9 cellular contexts compared by ENCODE assay signal in genomic region chr18:58135170-58135569, GRCh38.
DNase-seq lines count a peak whose midpoint lies in the region; ATAC-seq, FAIRE-seq and TF ChIP-seq lines count a peak whose summit lies in the region.
"Had no signal": no experiment of that assay in that cellular context is flagged by ENCODE, and none has a peak within 500 bp of the region (broad histone marks: within the 10 kb centered on the region; RNA-seq: fewer than 3 reads in every experiment).

No MANE protein-coding gene starts in this region.

- no peak overlapping the region for H2BK15ac ChIP-seq in H1 (ENCODE audit: low read length)

- 0 out of 2 replicates have a peak overlapping the region, but pooled peaks have one; percentile 2 for H2AK5ac ChIP-seq in H1 (ENCODE audit: low read depth, low read length)

- H2BK12ac ChIP-seq in H1 (ENCODE audit: low read depth, low read length): no peak overlapping the region

- no peak for TF ChIP-seq RAD21 in H1 (IDR thresholded peaks at IDR 0.05 in 1 of 2, conservative IDR thresholded peaks at IDR 0.05 in 1 of 2; ENCODE audit: low read depth in 2 of 2, low read length in 2 of 2)

- WGBS in H1 (ENCODE audit: extremely low coverage in 1 of 2, insufficient coverage in 1 of 2, insufficient read length in 1 of 2, insufficient replicate concordance in 2 of 2, low coverage in 1 of 2, low lambda C conversion rate in 2 of 2, missing lambda C conversion rate in 1 of 2), 2 experiments: 81 to 100% methylated on average over 2 to 5 of the region's 5 CpGs
- WGBS in transverse colon (ENCODE audit: low coverage in 1 of 2), 2 donors: 59 to 64% methylated on average over 5 of the region's 5 CpGs

- no peak overlapping the region for H2AFZ ChIP-seq in H1 (ENCODE audit: low read length)

- no peak for FAIRE-seq in H1 (lab: Jason Lieb, UNC)

- CTCF ChIA-PET in activated CD8-positive, alpha-beta memory T cell treated with anti-CD3 and anti-CD28 coated beads, Interleukin-2, amount 10 ng/mL, durations not matched to agents 7 days and 5 days (lab: Charles Lee): interaction anchor here (1.0 to 3.3 kb wide), 5 partner anchors 11 to 253 kb away, joined by 3 to 14 read pairs (median 10); partner anchors contain the start of gene NEDD4L
- CTCF ChIA-PET in H1 (lab: Charles Lee; ENCODE audit: partially characterized antibody): interaction anchor here (0.6 to 4.8 kb wide), 35 partner anchors 9 to 1043 kb away, joined by 3 to 45 read pairs (median 5); partner anchors contain the start of gene NEDD4L
- CTCF ChIA-PET in HEK293T (lab: Yijun Ruan, JAX): interaction anchor here (1.0 to 3.0 kb wide), 6 partner anchors 9 to 176 kb away, joined by 4 to 6 read pairs (median 4); no protein-coding TSS in a partner anchor

- in situ Hi-C loops in transverse colon (cut with MboI; ENCODE audit: low pct_ligation_motif_present in 1 of 4, low pct_unique_long_range_greater_than_20kb in 1 of 4, low sequenced_read_pairs in 3 of 4): no loop called here

- peaks cover 0 to 9% of the 10 kb centered on the region in 2 experiments for H4K20me1 ChIP-seq in H1 (replicated peaks in 1 of 2; ENCODE audit: control insufficient read depth in 1 of 2, insufficient read depth in 2 of 2, low read length in 2 of 2)

- H3K14ac ChIP-seq in H1 (ENCODE audit: insufficient read length): no peak overlapping the region

- no peaks in the 10 kb centered on the region for H3K9me3 Mint-ChIP-seq in activated CD8-positive, alpha-beta memory T cell treated with anti-CD3 and anti-CD28 coated beads, Interleukin-2, amount 10 ng/mL, durations not matched to agents 7 days and 5 days (ENCODE audit: low read depth)

- peak; percentile 20 for ATAC-seq in activated CD8-positive, alpha-beta memory T cell treated with anti-CD3 and anti-CD28 coated beads, Interleukin-2, amount 10 ng/mL, durations not matched to agents 7 days and 5 days

- H2BK20ac ChIP-seq in H1 (ENCODE audit: low read length): no peak overlapping the region

- no peaks in the 10 kb centered on the region for H3K9me3 ChIP-seq in H1 (ENCODE audit: insufficient read depth in 2 of 2, low read depth in 1 of 2, low read length in 1 of 2)
- no peaks in the 10 kb centered on the region for H3K9me3 ChIP-seq in transverse colon

- peaks cover 9% of the 10 kb centered on the region for H3K4me1 Mint-ChIP-seq in activated CD8-positive, alpha-beta memory T cell treated with anti-CD3 and anti-CD28 coated beads, Interleukin-2, amount 10 ng/mL, durations not matched to agents 7 days and 5 days

- H3K27ac ChIP-seq in H1 (ENCODE audit: low read depth, low read length) (no peak overlapping the region), transverse colon (no peak overlapping the region)
- H3K27ac ChIP-seq: epithelial cell of prostate had no signal

- H3K18ac ChIP-seq in H1 (ENCODE audit: extremely low read depth, low read length): no peak overlapping the region

- H3K9ac ChIP-seq in H1 (replicated peaks in 1 of 4; ENCODE audit: extremely low read depth in 1 of 4, low read depth in 3 of 4, low read length in 3 of 4): no peak overlapping the region

- H3K27me3 ChIP-seq in H1 (replicated peaks in 1 of 4; ENCODE audit: control insufficient read depth in 3 of 4, extremely low read depth in 1 of 4, insufficient read depth in 3 of 4, low read length in 3 of 4): no peaks in the 10 kb centered on the region
- H3K27me3 ChIP-seq in transverse colon: no peaks in the 10 kb centered on the region

- no peak overlapping the region for H4K5ac ChIP-seq in H1 (ENCODE audit: insufficient read length, low read depth, low read length)

- peaks cover 4 to 70% of the 10 kb centered on the region in 2 experiments; a peak in 3 of 4 replicates for H3K79me2 ChIP-seq in H1 (ENCODE audit: control insufficient read depth in 1 of 2, insufficient read depth in 2 of 2, low read length in 2 of 2)

- peaks cover 2 to 15% (median 8%) of the 10 kb centered on the region in 4 experiments; a peak in 5 of 7 replicates for H3K4me1 ChIP-seq in H1 (replicated peaks in 1 of 4; ENCODE audit: control insufficient read depth in 3 of 4, insufficient read depth in 4 of 4, low read length in 3 of 4)
- peaks cover 0 to 11% (median 4%) of the 10 kb centered on the region in 4 donors for H3K4me1 ChIP-seq in transverse colon

- no peak overlapping the region for H3K4ac ChIP-seq in H1 (replicated peaks; ENCODE audit: insufficient read length, low read depth, low read length)

- H4K8ac ChIP-seq in H1 (ENCODE audit: extremely low read depth, insufficient read depth, low read length): no peak overlapping the region

- H3K23me2 ChIP-seq in H1 (ENCODE audit: low read depth, low read length): peaks cover 3% of the 10 kb centered on the region; the same call in 1 of the 2 replicates

- no peak overlapping the region for H3K4me3 Mint-ChIP-seq in activated CD8-positive, alpha-beta memory T cell treated with anti-CD3 and anti-CD28 coated beads, Interleukin-2, amount 10 ng/mL, durations not matched to agents 7 days and 5 days

- TF ChIP-seq EP300 in H1 (IDR thresholded peaks at IDR 0.05; ENCODE audit: borderline replicate concordance in 1 of 2, low read depth in 2 of 2, low read length in 2 of 2) (no peak), transverse colon (IDR thresholded peaks at IDR 0.05; ENCODE audit: low read depth) (no peak)

- POLR2A ChIA-PET in H1 (lab: Charles Lee; ENCODE audit: partially characterized antibody): interaction anchor here (1.0 to 3.1 kb wide), 3 partner anchors 54 to 92 kb away, joined by 3 to 9 read pairs (median 4); partner anchors contain the start of gene NEDD4L
- POLR2A ChIA-PET in HEK293T (lab: Yijun Ruan, JAX): no interaction called here

- H3K79me1 ChIP-seq in H1 (ENCODE audit: low read depth, low read length): peaks cover 18% of the 10 kb centered on the region

- intact Hi-C loops in transverse colon (cut with DNase I; ENCODE audit: low total_unique reads) (no loop called here), cardiac septum (cut with DNase I) (loop anchor here (5.0 kb wide), 3 partner anchors 47 to 187 kb away; no protein-coding TSS in a partner anchor)

- no peak overlapping the region for H3K23ac ChIP-seq in H1 (ENCODE audit: insufficient read length)

- H4K91ac ChIP-seq in H1 (replicated peaks; ENCODE audit: insufficient read length, low read length): no peak overlapping the region

- H3K36me3 Mint-ChIP-seq in activated CD8-positive, alpha-beta memory T cell treated with anti-CD3 and anti-CD28 coated beads, Interleukin-2, amount 10 ng/mL, durations not matched to agents 7 days and 5 days: no peaks in the 10 kb centered on the region

- H3K36me3 ChIP-seq in H1 (ENCODE audit: control insufficient read depth in 2 of 4, insufficient read depth in 4 of 4, low read length in 3 of 4): no peaks in the 10 kb centered on the region
- no peaks in the 10 kb centered on the region for H3K36me3 ChIP-seq in transverse colon

- H2BK5ac ChIP-seq in H1 (ENCODE audit: low read depth, low read length): no peak overlapping the region

- H2BK120ac ChIP-seq in H1 (replicated peaks; ENCODE audit: low read depth, low read length): no peak overlapping the region

- peaks cover 4% of the 10 kb centered on the region for H3K27me3 Mint-ChIP-seq in activated CD8-positive, alpha-beta memory T cell treated with anti-CD3 and anti-CD28 coated beads, Interleukin-2, amount 10 ng/mL, durations not matched to agents 7 days and 5 days

- TF ChIP-seq CTCF in H1 (IDR thresholded peaks at IDR 0.05; ENCODE audit: control extremely low read depth in 1 of 3, insufficient read depth in 1 of 3, low read depth in 1 of 3, low read length in 3 of 3) (no peak), transverse colon (IDR thresholded peaks at IDR 0.05) (no peak)

- no peak overlapping the region for H3K4me2 ChIP-seq in H1 (ENCODE audit: insufficient read depth in 1 of 2, low read depth in 2 of 2, low read length in 2 of 2)

- H3K56ac ChIP-seq in H1 (replicated peaks; ENCODE audit: insufficient read length, low read depth, low read length): no peak overlapping the region

- H3K4me3 ChIP-seq in Jurkat, Clone E6-1 (ENCODE audit: low read length): no peak overlapping the region
- H3K4me3 ChIP-seq in H1 (ENCODE audit: extremely low read depth in 1 of 4, insufficient read depth in 2 of 4, low read depth in 3 of 4, low read length in 4 of 4) (no peak overlapping the region), transverse colon (no peak overlapping the region)

- TF ChIP-seq POLR2A in H1 (IDR thresholded peaks at IDR 0.05; ENCODE audit: control extremely low read depth in 1 of 2, low read depth in 2 of 2, low read length in 2 of 2) (no peak), transverse colon (IDR thresholded peaks at IDR 0.05) (no peak)

- no peak overlapping the region for H3K27ac Mint-ChIP-seq in activated CD8-positive, alpha-beta memory T cell treated with anti-CD3 and anti-CD28 coated beads, Interleukin-2, amount 10 ng/mL, durations not matched to agents 7 days and 5 days

- no peak for DNase-seq in activated CD8-positive, alpha-beta memory T cell treated with anti-CD3 and anti-CD28 coated beads, Interleukin-2, amount 10 ng/mL, durations not matched to agents 7 days and 5 days
- no peak for DNase-seq in activated CD8-positive, alpha-beta memory T cell treated with anti-CD3 and anti-CD28 coated beads for 24 hours
- peak; percentile 67 for DNase-seq in Jurkat, Clone E6-1 (ENCODE audit: low read depth, low spot score)
- DNase-seq in H1 (ENCODE audit: low read depth in 1 of 2, low spot score in 2 of 2) (no peak), transverse colon (peak; percentile 4), SKM-1 (lab: John Stamatoyannopoulos, UW; ENCODE audit: unreplicated experiment) (no peak), cardiac septum (ENCODE audit: low spot score) (no peak), HEK293T (ENCODE audit: extremely low spot score) (no peak)

TF ChIP-seq in H1, 55 proteins besides CTCF, POLR2A, EP300 and RAD21 (continues in another document):
- TF ChIP-seq SAP30 (IDR thresholded peaks at IDR 0.05; ENCODE audit: insufficient read depth, insufficient replicate concordance, low read length): no peak
- no peak for TF ChIP-seq NANOG (IDR thresholded peaks at IDR 0.05; ENCODE audit: insufficient read depth, low read depth, low read length, poor library complexity, severe bottlenecking)
- TF ChIP-seq RNF2 (IDR thresholded peaks at IDR 0.05; ENCODE audit: borderline replicate concordance, low read depth, low read length, missing control alignments, poor library complexity, severe bottlenecking): no peak
- TF ChIP-seq KDM5A (IDR thresholded peaks at IDR 0.05; ENCODE audit: low read length): no peak
- TF ChIP-seq BCL11A (IDR thresholded peaks at IDR 0.05; ENCODE audit: low read depth in 2 of 2, low read length in 2 of 2): no peak

TF ChIP-seq in HEK293T, 16 proteins besides CTCF, POLR2A, EP300 and RAD21:
- TF ChIP-seq HDGF (IDR thresholded peaks at IDR 0.05; ENCODE audit: borderline replicate concordance) (no peak), ZNF384 (IDR thresholded peaks at IDR 0.05) (no peak), LEF1 (IDR thresholded peaks at IDR 0.05; ENCODE audit: borderline replicate concordance) (no peak), SP1 (IDR thresholded peaks at IDR 0.05) (no peak), TARDBP (IDR thresholded peaks at IDR 0.05) (no peak), ELF4 (IDR thresholded peaks at IDR 0.05) (no peak), SUZ12 (IDR thresholded peaks at IDR 0.05) (no peak), FOXA1 (IDR thresholded peaks at IDR 0.05) (no peak), ARNT (IDR thresholded peaks at IDR 0.05) (no peak), CTBP1 (IDR thresholded peaks at IDR 0.05; ENCODE audit: borderline replicate concordance) (no peak)

Comparison
In these comparisons a context has a peak if more than half of its experiments do, and no peak if none do; other contexts are left out.
1. DNase-seq: peak in Jurkat, Clone E6-1 (single experiment) and transverse colon (single experiment); none in activated CD8-positive, alpha-beta memory T cell treated with anti-CD3 and anti-CD28 coated beads, Interleukin-2, amount 10 ng/mL, durations not matched to agents 7 days and 5 days (single experiment), activated CD8-positive, alpha-beta memory T cell treated with anti-CD3 and anti-CD28 coated beads for 24 hours (single experiment), H1 (0 of 2), SKM-1 (single experiment), cardiac septum (single experiment) and HEK293T (single experiment).